1 cellular context compared by ENCODE assay signal in the genomic region with DNA sequence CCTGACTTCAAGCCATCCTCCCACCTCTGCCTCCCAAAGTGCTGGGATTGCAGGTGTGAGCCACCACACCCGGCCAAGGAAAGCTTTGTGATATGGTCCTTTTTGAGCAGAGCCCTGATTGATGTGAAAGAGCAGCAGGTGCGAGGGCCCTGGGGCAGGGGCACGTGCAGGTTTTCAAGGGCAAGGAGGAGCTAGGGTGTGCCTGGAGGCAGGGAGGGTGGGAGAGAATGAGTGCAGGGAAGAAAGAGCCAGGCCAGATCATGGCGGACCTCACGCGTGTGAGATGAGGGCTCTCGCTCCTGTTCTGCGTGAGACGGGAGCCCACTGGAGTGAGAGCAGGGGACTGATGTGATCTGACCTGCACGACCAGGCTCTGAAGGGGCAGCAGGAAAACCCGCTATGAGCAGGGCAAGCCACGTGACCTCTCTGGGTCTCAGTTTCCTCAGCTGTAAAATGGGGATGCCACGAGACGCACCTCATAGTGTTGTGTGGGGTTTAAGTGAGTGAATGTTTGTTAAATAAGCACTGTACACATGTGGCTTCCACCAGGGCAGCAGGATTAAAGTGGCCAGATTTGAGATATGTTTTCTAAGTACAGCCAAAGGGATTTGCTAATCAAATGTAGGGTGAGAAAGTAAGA.
TF ChIP-seq lines count a peak whose summit lies in the region.

No MANE protein-coding gene starts in this region.

TF ChIP-seq in HepG2, 621 proteins besides CTCF, POLR2A, EP300 and RAD21:
- TF ChIP-seq, protein P1, sequence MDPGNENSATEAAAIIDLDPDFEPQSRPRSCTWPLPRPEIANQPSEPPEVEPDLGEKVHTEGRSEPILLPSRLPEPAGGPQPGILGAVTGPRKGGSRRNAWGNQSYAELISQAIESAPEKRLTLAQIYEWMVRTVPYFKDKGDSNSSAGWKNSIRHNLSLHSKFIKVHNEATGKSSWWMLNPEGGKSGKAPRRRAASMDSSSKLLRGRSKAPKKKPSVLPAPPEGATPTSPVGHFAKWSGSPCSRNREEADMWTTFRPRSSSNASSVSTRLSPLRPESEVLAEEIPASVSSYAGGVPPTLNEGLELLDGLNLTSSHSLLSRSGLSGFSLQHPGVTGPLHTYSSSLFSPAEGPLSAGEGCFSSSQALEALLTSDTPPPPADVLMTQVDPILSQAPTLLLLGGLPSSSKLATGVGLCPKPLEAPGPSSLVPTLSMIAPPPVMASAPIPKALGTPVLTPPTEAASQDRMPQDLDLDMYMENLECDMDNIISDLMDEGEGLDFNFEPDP (CRISPR knock-in tag; conservative IDR thresholded peaks at IDR 0.05) = no peak
- TF ChIP-seq SMYD3 (CRISPR knock-in tag; IDR thresholded peaks at IDR 0.05) (no peak), ZNF629 (CRISPR knock-in tag; conservative IDR thresholded peaks at IDR 0.05) (peak; percentile 58), ZNF569 (CRISPR knock-in tag; IDR thresholded peaks at IDR 0.05; ENCODE audit: borderline replicate concordance) (no peak), ZNF589 (CRISPR knock-in tag; conservative IDR thresholded peaks at IDR 0.05) (no peak)
TF ChIP-seq in HepG2: peak in this region for 1.
